Comparison of ENCODE assay signal across 12 cellular contexts in the genomic region with DNA sequence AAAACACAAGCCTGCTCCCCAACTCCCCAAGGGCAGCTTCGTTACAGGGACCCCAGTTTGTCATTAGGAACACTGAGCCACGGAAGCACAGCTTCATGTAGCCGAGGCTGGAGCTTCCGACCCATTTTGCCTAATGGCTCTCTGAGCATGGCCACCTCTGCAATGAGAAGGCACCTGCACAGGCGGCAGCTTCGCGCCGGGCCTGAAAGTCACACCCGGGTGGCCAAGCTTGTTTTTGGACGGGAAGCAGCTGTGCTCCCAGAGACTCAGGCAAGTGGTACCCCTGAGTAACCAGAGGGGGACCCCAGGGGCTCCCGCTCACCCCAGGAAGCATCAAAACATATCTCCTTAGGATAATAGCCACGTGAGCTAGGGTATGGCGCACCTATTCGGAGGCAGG.
A peak's percentile ranks its signal among the peaks of the same experiment; 100 is the strongest.
DNase-seq lines count a peak whose midpoint lies in the region; ATAC-seq and TF ChIP-seq lines count a peak whose summit lies in the region.
"Had no signal": no experiment of that assay in that cellular context is flagged by ENCODE, and none has a peak within 500 bp of the region (broad histone marks: within the 10 kb centered on the region; RNA-seq: fewer than 3 reads in every experiment).

No MANE protein-coding gene starts in this region.

- H3K27ac ChIP-seq in OCI-LY3 (ENCODE audit: low read length) (no peak overlapping the region), esophagus muscularis mucosa (replicated peaks in 1 of 4) (peak overlapping the region; percentile 81 to 97 (median 84)), sigmoid colon (peak overlapping the region; percentile 39 to 98 (median 78))
- H3K27ac ChIP-seq: thoracic aorta had no signal

- no peak overlapping the region for H2AFZ ChIP-seq in OCI-LY3 (ENCODE audit: low read depth, low read length)

- TF ChIP-seq EP300 in esophagus muscularis mucosa (IDR thresholded peaks at IDR 0.05) (no peak), sigmoid colon (IDR thresholded peaks at IDR 0.05) (no peak)

- no peak overlapping the region for H3K4me3 ChIP-seq in GM12865 (ENCODE audit: low read depth, low read length)
- H3K4me3 ChIP-seq in OCI-LY3 (ENCODE audit: low read length): no peak overlapping the region
- H3K4me3 ChIP-seq in esophagus muscularis mucosa: no peak overlapping the region
- no peak overlapping the region for H3K4me3 ChIP-seq in sigmoid colon
- H3K4me3 ChIP-seq: adrenal gland, thoracic aorta had no signal

- peaks cover 12% of the 10 kb centered on the region for H3K79me2 ChIP-seq in OCI-LY3 (ENCODE audit: low read length)

- H3K9ac ChIP-seq in OCI-LY3 (ENCODE audit: low read length): no peak overlapping the region

- H3K36me3 ChIP-seq in OCI-LY3 (replicated peaks; ENCODE audit: low read depth, low read length) (no peaks in the 10 kb centered on the region), esophagus muscularis mucosa (peaks cover 0 to 7% (median 5%) of the 10 kb centered on the region in 4 donors), sigmoid colon (peaks cover 0 to 6% (median 0%) of the 10 kb centered on the region in 4 donors)
- H3K36me3 ChIP-seq: adrenal gland, thoracic aorta had no signal

- 94% methylated on average over 4 of the region's 14 CpGs for WGBS in esophagus muscularis mucosa
- WGBS in sigmoid colon, 2 donors: 75 to 83% methylated on average over 14 of the region's 14 CpGs

- H4K20me1 ChIP-seq in OCI-LY3 (ENCODE audit: insufficient read depth, low read length): peaks cover 4% of the 10 kb centered on the region; the same call in 1 of the 2 replicates

- TF ChIP-seq CTCF in GM12865 (IDR thresholded peaks at IDR 0.05; ENCODE audit: insufficient read depth, low read depth, low read length, missing control alignments) (no peak), OCI-LY3 (IDR thresholded peaks at IDR 0.05; ENCODE audit: low read depth, low read length) (no peak), esophagus muscularis mucosa (IDR thresholded peaks at IDR 0.05) (no peak), sigmoid colon (IDR thresholded peaks at IDR 0.05) (no peak)

- DNase-seq in GM12865 (ENCODE audit: low read depth) (peak; percentile 16), esophagus muscularis mucosa (ENCODE audit: extremely low spot score) (no peak), sigmoid colon (no peak), GDM1 (lab: John Stamatoyannopoulos, UW) (no peak)
- DNase-seq: adrenal gland, COR-L47, NCI-H2107 had no signal

- H3K9me3 ChIP-seq in OCI-LY3 (ENCODE audit: insufficient read depth, low read length): no peaks in the 10 kb centered on the region
- no peaks in the 10 kb centered on the region for H3K9me3 ChIP-seq in esophagus muscularis mucosa
- H3K9me3 ChIP-seq in sigmoid colon: no peaks in the 10 kb centered on the region
- H3K9me3 ChIP-seq: adrenal gland, thoracic aorta had no signal

- ATAC-seq in HG03196 (IDR thresholded peaks at IDR 0.05; ENCODE audit: unreplicated experiment) (no peak), GM18909 (IDR thresholded peaks at IDR 0.05; ENCODE audit: poor library complexity, unreplicated experiment) (no peak), GM19452 (IDR thresholded peaks at IDR 0.05; ENCODE audit: unreplicated experiment) (no peak)

- H3K4me1 ChIP-seq in OCI-LY3 (ENCODE audit: low read length): peaks cover 24% of the 10 kb centered on the region
- peaks cover 42 to 91% (median 88%) of the 10 kb centered on the region in 4 donors for H3K4me1 ChIP-seq in esophagus muscularis mucosa
- peaks cover 0 to 75% (median 70%) of the 10 kb centered on the region in 4 donors for H3K4me1 ChIP-seq in sigmoid colon

- H3K4me2 ChIP-seq in OCI-LY3 (ENCODE audit: low read length): peak overlapping the region; percentile 12; the same call in 1 of the 2 replicates

- TF ChIP-seq POLR2A in esophagus muscularis mucosa (IDR thresholded peaks at IDR 0.05; ENCODE audit: low read depth) (no peak), sigmoid colon (IDR thresholded peaks at IDR 0.05) (no peak)

- H3K27me3 ChIP-seq in OCI-LY3 (ENCODE audit: low read depth, low read length) (no peaks in the 10 kb centered on the region), esophagus muscularis mucosa (no peaks in the 10 kb centered on the region), sigmoid colon (no peaks in the 10 kb centered on the region)
- H3K27me3 ChIP-seq: adrenal gland had no signal

- intact Hi-C loops in esophagus muscularis mucosa (cut with DNase I) (loop anchor here (2.0 to 5.0 kb wide), 2 partner anchors 84 to 258 kb away; no protein-coding TSS in a partner anchor), sigmoid colon (cut with DNase I) (no loop called here)
